In the genomic region with DNA sequence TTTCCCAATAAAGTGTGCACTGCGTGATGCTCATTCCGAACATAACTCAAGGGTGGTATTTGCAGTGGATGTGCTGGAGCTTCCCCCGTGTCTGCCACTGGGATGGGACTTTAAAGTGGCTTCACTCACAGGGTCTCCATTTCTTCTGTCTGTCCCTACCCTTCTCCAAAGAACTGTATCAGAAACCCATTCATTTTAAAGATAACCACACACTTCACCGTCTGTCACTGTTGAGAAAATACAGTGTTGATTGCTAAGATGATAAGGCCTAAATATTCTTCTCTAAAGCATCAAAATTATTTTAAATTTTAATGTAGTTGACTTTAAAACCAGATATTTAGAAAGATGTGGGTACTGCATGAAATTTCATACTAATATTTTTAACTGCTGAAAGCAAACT, we compare ENCODE assay signal across 2 cellular contexts.
A peak's percentile ranks its signal among the peaks of the same experiment; 100 is the strongest.
TF ChIP-seq lines count a peak whose summit lies in the region.

No MANE protein-coding gene starts in this region.

TF ChIP-seq in SK-N-SH, 30 proteins besides CTCF, POLR2A, EP300 and RAD21 (continued from another document):
- TF ChIP-seq, protein P1, sequence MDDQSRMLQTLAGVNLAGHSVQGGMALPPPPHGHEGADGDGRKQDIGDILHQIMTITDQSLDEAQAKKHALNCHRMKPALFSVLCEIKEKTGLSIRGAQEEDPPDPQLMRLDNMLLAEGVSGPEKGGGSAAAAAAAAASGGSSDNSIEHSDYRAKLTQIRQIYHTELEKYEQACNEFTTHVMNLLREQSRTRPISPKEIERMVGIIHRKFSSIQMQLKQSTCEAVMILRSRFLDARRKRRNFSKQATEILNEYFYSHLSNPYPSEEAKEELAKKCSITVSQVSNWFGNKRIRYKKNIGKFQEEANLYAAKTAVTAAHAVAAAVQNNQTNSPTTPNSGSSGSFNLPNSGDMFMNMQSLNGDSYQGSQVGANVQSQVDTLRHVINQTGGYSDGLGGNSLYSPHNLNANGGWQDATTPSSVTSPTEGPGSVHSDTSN (IDR thresholded peaks at IDR 0.05) = peak; percentile 16; the same call in 1 of the 2 replicates
- no peak for TF ChIP-seq RFX5 (IDR thresholded peaks at IDR 0.05; ENCODE audit: low read length)
- TF ChIP-seq TCF12 (IDR thresholded peaks at IDR 0.05) = peak; percentile 38; the same call in 1 of the 2 replicates

TF ChIP-seq in SK-N-SH treated with all-trans-retinoic acid at 6 μM for 48 hours, 23 proteins besides CTCF, POLR2A, EP300 and RAD21 (continued from another document):
- TF ChIP-seq, protein P2, sequence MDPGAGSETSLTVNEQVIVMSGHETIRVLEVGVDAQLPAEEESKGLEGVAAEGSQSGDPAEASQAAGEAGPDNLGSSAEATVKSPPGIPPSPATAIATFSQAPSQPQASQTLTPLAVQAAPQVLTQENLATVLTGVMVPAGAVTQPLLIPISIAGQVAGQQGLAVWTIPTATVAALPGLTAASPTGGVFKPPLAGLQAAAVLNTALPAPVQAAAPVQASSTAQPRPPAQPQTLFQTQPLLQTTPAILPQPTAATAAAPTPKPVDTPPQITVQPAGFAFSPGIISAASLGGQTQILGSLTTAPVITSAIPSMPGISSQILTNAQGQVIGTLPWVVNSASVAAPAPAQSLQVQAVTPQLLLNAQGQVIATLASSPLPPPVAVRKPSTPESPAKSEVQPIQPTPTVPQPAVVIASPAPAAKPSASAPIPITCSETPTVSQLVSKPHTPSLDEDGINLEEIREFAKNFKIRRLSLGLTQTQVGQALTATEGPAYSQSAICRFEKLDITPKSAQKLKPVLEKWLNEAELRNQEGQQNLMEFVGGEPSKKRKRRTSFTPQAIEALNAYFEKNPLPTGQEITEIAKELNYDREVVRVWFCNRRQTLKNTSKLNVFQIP (CRISPR knock-in tag; IDR thresholded peaks at IDR 0.05; ENCODE audit: borderline replicate concordance, low read depth) = no peak
- TF ChIP-seq OSR1 (CRISPR knock-in tag; IDR thresholded peaks at IDR 0.05) (no peak), BACH2 (CRISPR knock-in tag; IDR thresholded peaks at IDR 0.05; ENCODE audit: borderline replicate concordance) (no peak), GLIS3 (CRISPR knock-in tag; IDR thresholded peaks at IDR 0.05) (no peak)
